Comparison of ENCODE assay signal across 22 cellular contexts in the genomic region with DNA sequence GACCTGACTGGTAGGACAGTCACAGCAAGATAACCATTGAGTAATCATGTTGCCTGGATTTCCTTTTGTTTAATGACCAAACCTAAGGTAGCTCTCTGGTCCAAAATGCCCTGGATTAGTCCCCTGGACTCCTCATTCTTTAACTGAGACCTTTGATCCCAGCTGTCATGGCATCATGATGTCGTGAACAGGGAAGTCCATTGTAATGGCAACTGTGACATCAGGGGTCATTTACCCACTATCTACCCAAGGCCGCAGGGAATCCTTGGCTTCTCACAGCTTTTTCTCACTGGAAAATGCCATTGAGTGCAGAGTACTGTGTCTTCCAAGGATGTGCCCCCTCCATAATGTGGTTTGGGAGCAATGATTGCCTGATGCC. TPM values are rescaled to one million over a fixed set of nuclear protein-coding genes. Genes with fewer than 3 reads are reported as not detected.
DNase-seq lines count a peak whose midpoint lies in the region; ATAC-seq, FAIRE-seq and TF ChIP-seq lines count a peak whose summit lies in the region.
"Had no signal": no experiment of that assay in that cellular context is flagged by ENCODE, and none has a peak within 500 bp of the region (broad histone marks: within the 10 kb centered on the region; RNA-seq: fewer than 3 reads in every experiment).

No MANE protein-coding gene starts in this region.

- no peaks in the 10 kb centered on the region for H3K9me3 Mint-ChIP-seq in naive B cell
- H3K9me3 Mint-ChIP-seq: CD8-positive, alpha-beta memory T cell had no signal

- TF ChIP-seq CTCF in MM.1S (IDR thresholded peaks at IDR 0.05; ENCODE audit: low read length) (no peak), bronchial epithelial cell (IDR thresholded peaks at IDR 0.05; ENCODE audit: insufficient read depth, low read length, severe bottlenecking) (no peak)

- H3K9me3 ChIP-seq in BLaER1 (no peaks in the 10 kb centered on the region), MM.1S (replicated peaks; ENCODE audit: insufficient read depth, low read length) (no peaks in the 10 kb centered on the region)
- H3K9me3 ChIP-seq: MG63, SJSA1 had no signal

- peak overlapping the region in 1 of 8 donors; percentile 65 for H3K4me3 Mint-ChIP-seq in naive B cell
- H3K4me3 Mint-ChIP-seq: CD8-positive, alpha-beta memory T cell had no signal

- peak; percentile 47 for FAIRE-seq in bronchial epithelial cell (lab: Jason Lieb, UNC)
- FAIRE-seq: H54 had no signal

- intact Hi-C loops in posterior vena cava (cut with DNase I), result loop anchor here in 1 of 2 donors (10.0 kb wide), 1 partner anchor 96 kb away; no protein-coding TSS in a partner anchor

- H3K27me3 ChIP-seq in BLaER1 (no peaks in the 10 kb centered on the region), MM.1S (replicated peaks; ENCODE audit: insufficient read depth, low read length) (no peaks in the 10 kb centered on the region), bronchial epithelial cell (ENCODE audit: control insufficient read depth, insufficient read depth, low read length) (no peaks in the 10 kb centered on the region)
- H3K27me3 ChIP-seq: SJSA1 had no signal

- H3K4me2 ChIP-seq in BLaER1, result peak overlapping the region; percentile 91
- peak overlapping the region; percentile 68 for H3K4me2 ChIP-seq in MM.1S (ENCODE audit: low read depth, low read length)

- H3K4me1 Mint-ChIP-seq in naive B cell, result peaks cover 33 to 43% (median 42%) of the 10 kb centered on the region in 3 donors

- H3K36me3 ChIP-seq in BLaER1 (no peaks in the 10 kb centered on the region), MM.1S (replicated peaks; ENCODE audit: insufficient read depth, low read length) (no peaks in the 10 kb centered on the region; the same call in 1 of the 2 replicates), bronchial epithelial cell (ENCODE audit: control insufficient read depth, insufficient read depth, low read length) (no peaks in the 10 kb centered on the region)
- H3K36me3 ChIP-seq: MG63, SJSA1 had no signal

- H3K4me1 ChIP-seq in BLaER1 (peaks cover 86% of the 10 kb centered on the region), MM.1S (ENCODE audit: low read length) (peaks cover 43% of the 10 kb centered on the region)

- H3K4me3 ChIP-seq in BLaER1 (no peak overlapping the region), MM.1S (ENCODE audit: low read length) (peak overlapping the region; percentile 61), bronchial epithelial cell (ENCODE audit: low read depth, low read length) (no peak overlapping the region)
- H3K4me3 ChIP-seq: MG63, SJSA1 had no signal

- peak overlapping the region in 5 of 6 donors; percentile 3 to 85 (median 49) for H3K27ac Mint-ChIP-seq in naive B cell

- DNase-seq in MM.1S (no peak), bronchial epithelial cell (ENCODE audit: low read depth) (no peak), naive B cell (no peak), glomerular visceral epithelial cell (ENCODE audit: extremely low spot score) (no peak), posterior vena cava (ENCODE audit: low spot score) (no peak)
- DNase-seq: CD8-positive, alpha-beta memory T cell; DMS 273 treated with DMSO at 0.1 percent for 48 hours; DMS79 treated with DMSO at 0.1 percent for 48 hours; MG63; NCI-H2029 treated with DMSO at 0.1 percent for 48 hours; NCI-H446 treated with DMSO at 0.1 percent for 48 hours; NCI-H526; NK-92 treated with Interleukin-12 subunit alpha and Interleukin-12 subunit beta, amount 100 ng/mL, for 24 hours; Right ventricle myocardium superior; RPMI8226 had no signal

- H2AFZ ChIP-seq in MM.1S (ENCODE audit: low read length), result no peak overlapping the region

- H3K27ac ChIP-seq in BLaER1, result peak overlapping the region; percentile 87
- H3K27ac ChIP-seq in MM.1S (ENCODE audit: low read length), result peak overlapping the region; percentile 100
- H3K27ac ChIP-seq: C4-2B, SJSA1 had no signal

- H3F3A ChIP-seq in MM.1S (ENCODE audit: insufficient read depth, low read length), result peaks cover 63% of the 10 kb centered on the region

- peak overlapping the region; percentile 77; the same call in 1 of the 2 replicates for H3K9ac ChIP-seq in BLaER1
- peak overlapping the region; percentile 98 for H3K9ac ChIP-seq in MM.1S (ENCODE audit: low read length)

- H3K79me2 ChIP-seq in MM.1S (ENCODE audit: low read length), result peaks cover 96% of the 10 kb centered on the region

- no peaks in the 10 kb centered on the region for H3K9me2 ChIP-seq in MM.1S (replicated peaks; ENCODE audit: insufficient read depth, low read length)

- H3K36me3 Mint-ChIP-seq in naive B cell, result no peaks in the 10 kb centered on the region

- peaks cover 0 to 4% (median 2%) of the 10 kb centered on the region in 3 donors for H3K27me3 Mint-ChIP-seq in naive B cell

- ATAC-seq in naive B cell (ENCODE audit: low read depth in 2 of 2), result no peak
- ATAC-seq in GM18873 (IDR thresholded peaks at IDR 0.05; ENCODE audit: low FRiP score, unreplicated experiment), result no peak

- H4K20me1 ChIP-seq in BLaER1, result no peaks in the 10 kb centered on the region
- H4K20me1 ChIP-seq in MM.1S (ENCODE audit: insufficient read depth, low read length), result no peaks in the 10 kb centered on the region

RNA-seq across cellular contexts. Expression of gene IGLL5, which starts 29.1 kb away (rescaled TPM):
- total RNA-seq in bronchial epithelial cell, result not detected in 2 replicates
- 100 to 1,000 TPM; 233 to 640 (median 475) TPM for polyA plus RNA-seq in naive B cell (ENCODE audit: low read depth in 6 of 6)
- 1 to 10 TPM in 1 of 2 donors, under 1 TPM in 1; 0.52 to 1.1 TPM for total RNA-seq in posterior vena cava
- total RNA-seq: A172; CD8-positive, alpha-beta memory T cell; HT-29; Right ventricle myocardium superior; SJSA1 had no signal
- polyA plus RNA-seq: CD8-positive, alpha-beta memory T cell had no signal
